8 cellular contexts compared by ENCODE assay signal in genomic region chr10:80453715-80454525, GRCh38.
DNase-seq lines count a peak whose midpoint lies in the region; ATAC-seq and TF ChIP-seq lines count a peak whose summit lies in the region.

Gene TSPAN14, plus strand, starts transcription at chr10:80454310. Its CDS starts 34,924 bp downstream, at chr10:80489234.

- peaks cover 8% of the 10 kb centered on the region for H3K4me1 ChIP-seq in NT2/D1 (ENCODE audit: insufficient read depth, insufficient read length)

- in situ Hi-C loops in GM18951 (cut with MboI; ENCODE audit: low sequenced_read_pairs, unreplicated experiment) = no loop called here

- ATAC-seq in HG03139 (IDR thresholded peaks at IDR 0.05; ENCODE audit: unreplicated experiment) = peak; percentile 57

- DNase-seq in Ammon's horn (ENCODE audit: low spot score) (peak; percentile 79), NT2/D1 (ENCODE audit: low read depth, low spot score) (no peak), activated T-cell treated with anti-CD3 and anti-CD28 coated beads for 4 hours (peak; percentile 55), epidermal melanocyte (ENCODE audit: insufficient read length, low spot score) (peak; percentile 70), midbrain (lab: John Stamatoyannopoulos, UW) (peak; percentile 68)
- peak; percentile 38 to 52 for DNase-seq in stimulated activated CD8-positive, alpha-beta memory T cell treated with anti-CD3 and anti-CD28 coated beads, Interleukin-4, amount 100 ng/mL, for 1 hour (ENCODE audit: low read depth in 2 of 2, low spot score in 1 of 2)

- peak within 1 kb of the TSS; percentile 65 for H3K4me3 ChIP-seq in NT2/D1 (ENCODE audit: insufficient read length, low read depth)

- H3K9me3 ChIP-seq in NT2/D1 (ENCODE audit: insufficient read depth, low read length) = peaks cover 9% of the 10 kb centered on the region; the same call in 1 of the 2 replicates

- peak; percentile 64 for TF ChIP-seq POLR2A in GM18951 (IDR thresholded peaks at IDR 0.05; ENCODE audit: extremely low read depth, insufficient read depth, insufficient read length)

- H3K9ac ChIP-seq in NT2/D1 (ENCODE audit: insufficient read length, low read depth) = peak within 1 kb of the TSS; percentile 86

- peaks cover 11% of the 10 kb centered on the region for H3K36me3 ChIP-seq in NT2/D1 (ENCODE audit: insufficient read depth, insufficient read length, low read length)

- H3K27me3 ChIP-seq in NT2/D1 (ENCODE audit: insufficient read depth, insufficient read length) = no peaks in the 10 kb centered on the region
